Comparison of ENCODE assay signal across 7 cellular contexts in genomic region chr16:27917953-27918352, GRCh38.
"Had no signal": no experiment of that assay in that cellular context is flagged by ENCODE, and none has a peak within 500 bp of the region (broad histone marks: within the 10 kb centered on the region; RNA-seq: fewer than 3 reads in every experiment).

No MANE protein-coding gene starts in this region.

- H3K4me3 ChIP-seq: GM23338 had no signal

- ATAC-seq: GM23338 had no signal

- H3K4me2 ChIP-seq: GM23338 had no signal

- FAIRE-seq: H1, H54 had no signal

- DNase-seq: H9, HCEC 1CT, KBM-7 had no signal

- H3K27ac ChIP-seq: HL-60 had no signal
